27 cellular contexts compared by ENCODE assay signal in genomic region chr1:164950453-164951052, GRCh38.
DNase-seq lines count a peak whose midpoint lies in the region; ATAC-seq and TF ChIP-seq lines count a peak whose summit lies in the region.
"Had no signal": no experiment of that assay in that cellular context is flagged by ENCODE, and none has a peak within 500 bp of the region (broad histone marks: within the 10 kb centered on the region; RNA-seq: fewer than 3 reads in every experiment).

No MANE protein-coding gene starts in this region.

- peak overlapping the region; percentile 18 for H3K4me2 ChIP-seq in hepatocyte
- H3K4me2 ChIP-seq: BLaER1 had no signal

- no peaks in the 10 kb centered on the region for H3K9me2 ChIP-seq in hepatocyte (replicated peaks; ENCODE audit: insufficient read depth)

- no peak for ATAC-seq in GM18907 (IDR thresholded peaks at IDR 0.05; ENCODE audit: unreplicated experiment)
- ATAC-seq: activated T-cell treated with anti-CD3 and anti-CD28 coated beads, Interleukin-2, amount 50 U/mL, for 4 hours; left colon; natural killer cell; right cardiac atrium; SK-N-SH treated with all-trans-retinoic acid at 6 μM for 48 hours; stimulated activated effector memory CD8-positive, alpha-beta T cell treated with anti-CD3 and anti-CD28 coated beads, Interleukin-12 subunit alpha, Interleukin-12 subunit beta, amount 100 ng/mL, for 72 hours had no signal

- H4K20me1 ChIP-seq in hepatocyte (ENCODE audit: insufficient read depth, poor library complexity, severe bottlenecking): no peaks in the 10 kb centered on the region
- H4K20me1 ChIP-seq: BLaER1 had no signal

- TF ChIP-seq EP300 in sigmoid colon (IDR thresholded peaks at IDR 0.05): peak; percentile 24 to 89 (median 60)

- no peak overlapping the region for H3K4me3 ChIP-seq in SJCRH30
- no peak overlapping the region for H3K4me3 ChIP-seq in epithelial cell of esophagus (ENCODE audit: low read length)
- no peak overlapping the region for H3K4me3 ChIP-seq in hepatocyte
- no peak overlapping the region for H3K4me3 ChIP-seq in sigmoid colon
- H3K4me3 ChIP-seq: BLaER1 had no signal

- no peak for TF ChIP-seq POLR2A in sigmoid colon (IDR thresholded peaks at IDR 0.05)

- H3K36me3 ChIP-seq in SJCRH30 (no peaks in the 10 kb centered on the region), hepatocyte (replicated peaks; ENCODE audit: insufficient read depth, low read depth) (no peaks in the 10 kb centered on the region), sigmoid colon (no peaks in the 10 kb centered on the region)
- H3K36me3 ChIP-seq: BLaER1 had no signal

- H3K9me3 ChIP-seq in SJCRH30 (replicated peaks) (no peaks in the 10 kb centered on the region; the same call in 1 of the 2 replicates), hepatocyte (ENCODE audit: low read depth) (peaks cover 3% of the 10 kb centered on the region), sigmoid colon (peaks cover 5 to 12% (median 7%) of the 10 kb centered on the region in 4 donors)

- H3K27ac ChIP-seq in SJCRH30 (no peak overlapping the region), hepatocyte (peak overlapping the region; percentile 66), sigmoid colon (peak overlapping the region; percentile 70 to 82 (median 78))
- H3K27ac ChIP-seq: BLaER1, epithelial cell of prostate had no signal

- TF ChIP-seq CTCF in epithelial cell of esophagus (IDR thresholded peaks at IDR 0.05; ENCODE audit: insufficient read depth, low read depth, low read length, missing control alignments) (no peak), hepatocyte (IDR thresholded peaks at IDR 0.05; ENCODE audit: poor library complexity) (no peak), sigmoid colon (IDR thresholded peaks at IDR 0.05) (no peak)

- H3K27me3 ChIP-seq in SJCRH30 (no peaks in the 10 kb centered on the region), hepatocyte (no peaks in the 10 kb centered on the region), sigmoid colon (no peaks in the 10 kb centered on the region)
- H3K27me3 ChIP-seq: BLaER1 had no signal

- H2AFZ ChIP-seq in hepatocyte: no peak overlapping the region

- DNase-seq in SJCRH30: peak; percentile 15 to 49
- peak; percentile 13 for DNase-seq in epithelial cell of esophagus (ENCODE audit: low read depth)
- DNase-seq in hepatocyte (ENCODE audit: low spot score): peak; percentile 43
- DNase-seq in sigmoid colon: peak; percentile 80
- no peak for DNase-seq in activated CD4-positive, CD25-positive, alpha-beta regulatory T cell treated with anti-CD3 and anti-CD28 coated beads, Interleukin-2, amount 50 U/mL, for 72 hours
- DNase-seq in NCI-H1694 treated with DMSO at 0.1 percent for 48 hours (lab: John Stamatoyannopoulos, UW): no peak
- no peak for DNase-seq in activated CD8-positive, alpha-beta memory T cell treated with anti-CD3 and anti-CD28 coated beads, Interleukin-2, amount 50 U/mL, for 4 hours
- DNase-seq: activated CD4-positive, alpha-beta T cell treated with anti-CD3 and anti-CD28 coated beads for 48 hours; activated gamma-delta T cell treated with Interleukin-2 at 50 U/mL for 16 hours; activated T-cell treated with anti-CD3 and anti-CD28 coated beads, Interleukin-2, amount 50 U/mL, for 4 hours; HCEC 1CT; left colon; mesendoderm; natural killer cell; NCI-H1105; NCI-H2029 treated with DMSO at 0.1 percent for 48 hours; NCI-H446; RPMI8226; stimulated activated CD4-positive, alpha-beta T cell treated with anti-CD3 and anti-CD28 coated beads, Interleukin-12 subunit alpha, Interleukin-12 subunit beta, amount 100 ng/mL, for 4 hours; stimulated activated CD4-positive, alpha-beta T cell treated with anti-CD3 and anti-CD28 coated beads, Interleukin-4, amount 100 ng/mL, for 24 hours; T-helper 2 cell had no signal

- H3K4me1 ChIP-seq in SJCRH30 (peaks cover 10% of the 10 kb centered on the region; the same call in 1 of the 2 replicates), hepatocyte (ENCODE audit: insufficient read depth) (peaks cover 6% of the 10 kb centered on the region), sigmoid colon (peaks cover 0 to 54% (median 36%) of the 10 kb centered on the region in 4 donors)
- H3K4me1 ChIP-seq: BLaER1 had no signal

- H3K79me2 ChIP-seq in hepatocyte: no peaks in the 10 kb centered on the region

- 24% methylated on average over 5 of the region's 5 CpGs for WGBS in hepatocyte (ENCODE audit: low lambda C conversion rate, missing lambda C conversion rate)
- WGBS in sigmoid colon, 2 donors: 47 to 52% methylated on average over 5 of the region's 5 CpGs

- intact Hi-C loops in sigmoid colon (cut with DNase I): loop anchor here (1.0 to 10.0 kb wide), 6 partner anchors 114 to 1516 kb away; no protein-coding TSS in a partner anchor

Comparison
In these comparisons a context has a peak if more than half of its experiments do, and no peak if none do; other contexts are left out.
1. DNase-seq: peak in SJCRH30 (2 of 2), epithelial cell of esophagus (single experiment), hepatocyte (single experiment) and sigmoid colon (single experiment); none in activated CD4-positive, CD25-positive, alpha-beta regulatory T cell treated with anti-CD3 and anti-CD28 coated beads, Interleukin-2, amount 50 U/mL, for 72 hours (single experiment), NCI-H1694 treated with DMSO at 0.1 percent for 48 hours (single experiment) and activated CD8-positive, alpha-beta memory T cell treated with anti-CD3 and anti-CD28 coated beads, Interleukin-2, amount 50 U/mL, for 4 hours (single experiment).